In genomic region chr1:179025125-179025974, GRCh38 we compare ENCODE assay signal across 8 cellular contexts. TPM values are rescaled to one million over a fixed set of nuclear protein-coding genes. Genes with fewer than 3 reads are reported as not detected.
DNase-seq lines count a peak whose midpoint lies in the region; ATAC-seq and TF ChIP-seq lines count a peak whose summit lies in the region.

A gene with protein sequence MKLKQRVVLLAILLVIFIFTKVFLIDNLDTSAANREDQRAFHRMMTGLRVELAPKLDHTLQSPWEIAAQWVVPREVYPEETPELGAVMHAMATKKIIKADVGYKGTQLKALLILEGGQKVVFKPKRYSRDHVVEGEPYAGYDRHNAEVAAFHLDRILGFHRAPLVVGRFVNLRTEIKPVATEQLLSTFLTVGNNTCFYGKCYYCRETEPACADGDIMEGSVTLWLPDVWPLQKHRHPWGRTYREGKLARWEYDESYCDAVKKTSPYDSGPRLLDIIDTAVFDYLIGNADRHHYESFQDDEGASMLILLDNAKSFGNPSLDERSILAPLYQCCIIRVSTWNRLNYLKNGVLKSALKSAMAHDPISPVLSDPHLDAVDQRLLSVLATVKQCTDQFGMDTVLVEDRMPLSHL (plus strand): TSS chr1:179025894. CDS start chr1:179043848, 17,954 bp downstream.

- TF ChIP-seq CTCF in ascending aorta (IDR thresholded peaks at IDR 0.05) (no peak), right atrium auricular region (IDR thresholded peaks at IDR 0.05) (no peak), psoas muscle (IDR thresholded peaks at IDR 0.05) (no peak)

- H3K27ac ChIP-seq in ascending aorta (peak within 1 kb of the TSS; percentile 95 to 97), right atrium auricular region (peak within 1 kb of the TSS; percentile 93 to 98), psoas muscle (peak within 1 kb of the TSS; percentile 93)

- no peaks in the 10 kb centered on the region for H3K36me3 ChIP-seq in ascending aorta
- no peaks in the 10 kb centered on the region for H3K36me3 ChIP-seq in right atrium auricular region
- H3K36me3 ChIP-seq in psoas muscle (ENCODE audit: insufficient read depth in 1 of 2, low read depth in 1 of 2), result no peaks in the 10 kb centered on the region

- ATAC-seq in GM18499 (IDR thresholded peaks at IDR 0.05; ENCODE audit: insufficient read depth, unreplicated experiment) (peak; percentile 50), HG02943 (IDR thresholded peaks at IDR 0.05; ENCODE audit: low read depth, unreplicated experiment) (peak; percentile 81), psoas muscle (peak; percentile 93 to 96 (median 95))

- WGBS in psoas muscle, 3 donors, result 13 to 20% (median 19%) methylated on average over 39 to 58 of the region's 58 CpGs

- peak within 1 kb of the TSS; percentile 91 to 97 for H3K4me3 ChIP-seq in ascending aorta
- peak within 1 kb of the TSS; percentile 85 to 89 for H3K4me3 ChIP-seq in right atrium auricular region
- peak within 1 kb of the TSS; percentile 88 for H3K4me3 ChIP-seq in psoas muscle

- H3K4me1 ChIP-seq in ascending aorta (peaks cover 0 to 3% of the 10 kb centered on the region in 2 donors), right atrium auricular region (peaks cover 0 to 27% of the 10 kb centered on the region in 2 donors), psoas muscle (peaks cover 29% of the 10 kb centered on the region)

- H3K27me3 ChIP-seq in ascending aorta (no peaks in the 10 kb centered on the region), right atrium auricular region (no peaks in the 10 kb centered on the region), psoas muscle (ENCODE audit: insufficient read depth in 3 of 3, low read length in 2 of 3) (no peaks in the 10 kb centered on the region)

- no peaks in the 10 kb centered on the region for H3K9me3 ChIP-seq in ascending aorta
- H3K9me3 ChIP-seq in right atrium auricular region, result no peaks in the 10 kb centered on the region
- no peaks in the 10 kb centered on the region for H3K9me3 ChIP-seq in psoas muscle

- intact Hi-C loops in ascending aorta (cut with DNase I), result loop anchor here (5.0 to 10.0 kb wide), 6 partner anchors 57 to 931 kb away; partner anchors contain the start of genes AXDND1, RASAL2, SOAT1 and TOR3A
- intact Hi-C loops in psoas muscle (cut with DNase I), result no loop called here

- DNase-seq in NCI-H1930 (lab: John Stamatoyannopoulos, UW), result peak; percentile 84 to 89
- peak; percentile 82 for DNase-seq in T-helper 22 cell (ENCODE audit: low read depth)
- DNase-seq in ascending aorta (ENCODE audit: low spot score in 2 of 2), result peak; percentile 68 to 96
- DNase-seq in right atrium auricular region (ENCODE audit: low spot score), result peak; percentile 94
- DNase-seq in psoas muscle, result peak; percentile 96 to 97
- DNase-seq in ureter (ENCODE audit: low spot score), result peak; percentile 96

RNA-seq across cellular contexts. Expression of the gene that starts here (rescaled TPM):
- 17.3 TPM for total RNA-seq in ascending aorta
- total RNA-seq in right atrium auricular region, result 10 to 100 TPM; 37.8 to 39.0 TPM
- 10 to 100 TPM; 33.4 to 55.2 (median 43.3) TPM for total RNA-seq in psoas muscle
- 10 to 100 TPM; 22.5 to 52.6 (median 48.8) TPM for polyA plus RNA-seq in psoas muscle
- total RNA-seq in ureter, result 56.5 TPM

Comparison
In these comparisons a context has a peak if more than half of its experiments do, and no peak if none do; other contexts are left out.
1. Peak in every context shown above with its lines: DNase-seq, ATAC-seq, H3K4me3 ChIP-seq and H3K27ac ChIP-seq.